1 cellular context compared by ENCODE assay signal in genomic region chr14:94681300-94682060, GRCh38.
A peak's percentile ranks its signal among the peaks of the same experiment; 100 is the strongest.
TF ChIP-seq lines count a peak whose summit lies in the region.

No MANE protein-coding gene starts in this region.

TF ChIP-seq in H1, 55 proteins besides CTCF, POLR2A, EP300 and RAD21 (continued from another document):
- TF ChIP-seq CHD7 (IDR thresholded peaks at IDR 0.05; ENCODE audit: insufficient replicate concordance, low read length) (no peak), CTBP2 (IDR thresholded peaks at IDR 0.05; ENCODE audit: borderline replicate concordance, insufficient read depth, insufficient read length, low read length) (no peak), GABPA (IDR thresholded peaks at IDR 0.05; ENCODE audit: borderline replicate concordance, insufficient read depth, low read length) (no peak), CHD2 (IDR thresholded peaks at IDR 0.05; ENCODE audit: low read length) (no peak), CEBPB (IDR thresholded peaks at IDR 0.05; ENCODE audit: low read depth, low read length) (no peak), KDM1A (IDR thresholded peaks at IDR 0.05; ENCODE audit: borderline replicate concordance, low read length) (peak; percentile 96), BACH1 (IDR thresholded peaks at IDR 0.05; ENCODE audit: low read length) (no peak), ATF2 (IDR thresholded peaks at IDR 0.05; ENCODE audit: low read length) (peak; percentile 100), GTF2F1 (IDR thresholded peaks at IDR 0.05; ENCODE audit: borderline replicate concordance, low read depth, low read length) (no peak), RXRA (IDR thresholded peaks at IDR 0.05; ENCODE audit: insufficient read depth, low read depth, low read length) (no peak), CBX8 (IDR thresholded peaks at IDR 0.05; ENCODE audit: borderline replicate concordance, low read depth, low read length) (no peak), SIX5 (IDR thresholded peaks at IDR 0.05; ENCODE audit: low read depth, low read length) (no peak), ZNF274 (IDR thresholded peaks at IDR 0.05; ENCODE audit: borderline replicate concordance, extremely low read depth, low read length) (no peak), RNF2 (IDR thresholded peaks at IDR 0.05; ENCODE audit: borderline replicate concordance, low read depth, low read length, missing control alignments, poor library complexity, severe bottlenecking) (no peak), SIN3A (conservative IDR thresholded peaks at IDR 0.05 in 1 of 2, IDR thresholded peaks at IDR 0.05 in 1 of 2; ENCODE audit: low read depth in 1 of 2, low read length in 2 of 2) (no peak), NRF1 (IDR thresholded peaks at IDR 0.05; ENCODE audit: low read depth, low read length) (no peak), ASH2L (IDR thresholded peaks at IDR 0.05; ENCODE audit: low read length) (no peak), EZH2 (IDR thresholded peaks at IDR 0.05; ENCODE audit: low read depth, low read length, severe bottlenecking) (no peak), TAF7 (optimal IDR thresholded peaks at IDR 0.05; ENCODE audit: borderline replicate concordance, low read depth, low read length) (no peak), TBP (IDR thresholded peaks at IDR 0.05; ENCODE audit: low read depth, low read length) (no peak), FOSL1 (IDR thresholded peaks at IDR 0.05; ENCODE audit: insufficient read depth, low read depth, low read length) (no peak), EGR1 (IDR thresholded peaks at IDR 0.05; ENCODE audit: borderline replicate concordance, low read depth, low read length) (no peak), RBBP5 (IDR thresholded peaks at IDR 0.05; ENCODE audit: borderline replicate concordance, low read depth, low read length) (no peak), RFX5 (IDR thresholded peaks at IDR 0.05; ENCODE audit: borderline replicate concordance, low read depth, low read length) (no peak), JUN (IDR thresholded peaks at IDR 0.05; ENCODE audit: low read depth, low read length) (peak; percentile 95), SP1 (IDR thresholded peaks at IDR 0.05; ENCODE audit: low read depth, low read length) (no peak), POU5F1 (IDR thresholded peaks at IDR 0.05; ENCODE audit: low read depth, low read length) (no peak), HDAC2 (IDR thresholded peaks at IDR 0.05; ENCODE audit: borderline replicate concordance in 1 of 2, low read depth in 2 of 2, low read length in 2 of 2) (peak in 1 of 2 experiments; percentile 67; a peak in 1 of 4 replicates), NANOG (IDR thresholded peaks at IDR 0.05; ENCODE audit: insufficient read depth, low read depth, low read length, poor library complexity, severe bottlenecking) (no peak), JUND (IDR thresholded peaks at IDR 0.05; ENCODE audit: low read length) (peak; percentile 95), BRCA1 (IDR thresholded peaks at IDR 0.05; ENCODE audit: low read depth, low read length) (no peak), SAP30 (IDR thresholded peaks at IDR 0.05; ENCODE audit: insufficient read depth, insufficient replicate concordance, low read length) (no peak), SP2 (IDR thresholded peaks at IDR 0.05; ENCODE audit: low read length) (no peak), USF2 (IDR thresholded peaks at IDR 0.05; ENCODE audit: low read length) (peak; percentile 61), CHD1 (IDR thresholded peaks at IDR 0.05; ENCODE audit: low read depth, low read length) (no peak), SP4 (IDR thresholded peaks at IDR 0.05; ENCODE audit: low read length) (no peak), PHF8 (conservative IDR thresholded peaks at IDR 0.05; ENCODE audit: low read depth, low read length) (no peak), CREB1 (IDR thresholded peaks at IDR 0.05) (peak; percentile 89), TCF12 (IDR thresholded peaks at IDR 0.05; ENCODE audit: low read depth, low read length) (no peak)
TF ChIP-seq in H1: peak in this region for 8.
